ENCODE assay signal across 15 cellular contexts in the genomic region with DNA sequence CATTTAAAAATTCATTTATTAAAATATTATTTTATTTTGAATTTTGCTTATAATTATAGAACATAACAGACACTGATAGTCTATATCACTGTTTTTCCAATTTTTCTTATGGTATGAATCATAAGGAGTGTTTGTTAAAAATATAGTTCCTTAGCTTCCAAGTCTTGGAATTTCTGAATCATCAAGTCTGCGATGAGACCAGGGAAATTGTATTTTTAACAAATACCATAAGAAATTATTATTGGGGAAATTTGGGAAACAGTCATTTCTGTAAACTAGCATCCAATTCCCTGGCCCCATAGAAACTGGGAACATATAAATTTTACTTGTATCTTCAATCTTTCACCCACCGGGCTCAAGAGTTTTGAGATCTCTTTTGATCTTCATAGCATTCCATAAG.
"Had no signal": no experiment of that assay in that cellular context is flagged by ENCODE, and none has a peak within 500 bp of the region (broad histone marks: within the 10 kb centered on the region; RNA-seq: fewer than 3 reads in every experiment).

No MANE protein-coding gene starts in this region.

- H3K4me1 Mint-ChIP-seq: activated CD4-positive, alpha-beta T cell treated with anti-CD3 and anti-CD28 coated beads, Interleukin-2, amount 10 ng/mL, durations not matched to agents 7 days and 5 days; activated naive CD4-positive, alpha-beta T cell treated with anti-CD3 and anti-CD28 coated beads, Interleukin-2, amount 10 ng/mL, durations not matched to agents 7 days and 5 days had no signal

- H3K36me3 Mint-ChIP-seq: activated naive CD4-positive, alpha-beta T cell treated with anti-CD3 and anti-CD28 coated beads, Interleukin-2, amount 10 ng/mL, durations not matched to agents 7 days and 5 days; mesothelial cell of epicardium had no signal

- H3K27me3 ChIP-seq: adrenal gland, brain microvascular endothelial cell, tibial artery, uterus had no signal

- H3K27ac ChIP-seq: adrenal gland, brain microvascular endothelial cell, tibial artery, uterus had no signal

- H3K4me1 ChIP-seq: adrenal gland, uterus had no signal

- H3K9me3 ChIP-seq: adrenal gland, tibial artery, uterus had no signal

- H3K9me3 Mint-ChIP-seq: activated B cell treated with CpG ODN at 0.5 μM for 24 hours; activated naive CD4-positive, alpha-beta T cell treated with anti-CD3 and anti-CD28 coated beads, Interleukin-2, amount 10 ng/mL, durations not matched to agents 7 days and 5 days; activated T-helper 2 cell treated with anti-CD3 and anti-CD28 coated beads, Interferon-gamma antibody, Interleukin-2, Interleukin-4, amounts not matched to agents 10 μg/mL and 5 μg/mL and 100 μg/mL, durations not matched to agents 14 hours and 24 hours and 36 hours; mesothelial cell of epicardium had no signal

- H3K36me3 ChIP-seq: adrenal gland, brain microvascular endothelial cell, tibial artery, uterus had no signal

- H3K27ac Mint-ChIP-seq: activated B cell treated with CpG ODN at 0.5 μM for 24 hours; activated CD4-positive, alpha-beta T cell treated with anti-CD3 and anti-CD28 coated beads, Interleukin-2, amount 10 ng/mL, durations not matched to agents 7 days and 5 days; activated naive CD4-positive, alpha-beta T cell treated with anti-CD3 and anti-CD28 coated beads, Interleukin-2, amount 10 ng/mL, durations not matched to agents 7 days and 5 days; activated T-helper 2 cell treated with anti-CD3 and anti-CD28 coated beads, Interferon-gamma antibody, Interleukin-2, Interleukin-4, amounts not matched to agents 10 μg/mL and 5 μg/mL and 100 μg/mL, durations not matched to agents 14 hours and 24 hours and 36 hours; mesothelial cell of epicardium had no signal

- H3K4me3 ChIP-seq: adrenal gland, smooth muscle cell, tibial artery, uterus had no signal

- H3K4me3 Mint-ChIP-seq: activated B cell treated with CpG ODN at 0.5 μM for 24 hours; activated CD4-positive, alpha-beta T cell treated with anti-CD3 and anti-CD28 coated beads, Interleukin-2, amount 10 ng/mL, durations not matched to agents 7 days and 5 days; activated naive CD4-positive, alpha-beta T cell treated with anti-CD3 and anti-CD28 coated beads, Interleukin-2, amount 10 ng/mL, durations not matched to agents 7 days and 5 days; mesothelial cell of epicardium had no signal

- H3K4me2 ChIP-seq: smooth muscle cell had no signal

- DNase-seq: activated B cell treated with CpG ODN at 0.5 μM for 24 hours; activated CD4-positive, alpha-beta T cell treated with anti-CD3 and anti-CD28 coated beads, Interleukin-2, amount 10 ng/mL, durations not matched to agents 7 days and 5 days; activated CD8-positive, alpha-beta memory T cell treated with anti-CD3 and anti-CD28 coated beads for 24 hours; activated naive CD4-positive, alpha-beta T cell treated with anti-CD3 and anti-CD28 coated beads, Interleukin-2, amount 10 ng/mL, durations not matched to agents 7 days and 5 days; activated T-cell treated with anti-CD3 and anti-CD28 coated beads for 4 hours; adrenal gland; brain microvascular endothelial cell; effector CD4-positive, alpha-beta T cell; hippocampal formation; kidney glomerular epithelial cell; tibial artery; uterus had no signal
